Comparison of ENCODE assay signal across 19 cellular contexts in genomic region chr7:96400518-96400917, GRCh38.
DNase-seq lines count a peak whose midpoint lies in the region; ATAC-seq and TF ChIP-seq lines count a peak whose summit lies in the region.
"Had no signal": no experiment of that assay in that cellular context is flagged by ENCODE, and none has a peak within 500 bp of the region (broad histone marks: within the 10 kb centered on the region; RNA-seq: fewer than 3 reads in every experiment).

No MANE protein-coding gene starts in this region.

- TF ChIP-seq CTCF in spleen (IDR thresholded peaks at IDR 0.05 in 8 of 11, conservative IDR thresholded peaks at IDR 0.05 in 3 of 11): no peak

- H3K9me3 Mint-ChIP-seq in activated CD4-positive, alpha-beta T cell treated with anti-CD3 and anti-CD28 coated beads for 36 hours (ENCODE audit: low read depth): no peaks in the 10 kb centered on the region
- H3K9me3 Mint-ChIP-seq: CD4-positive, alpha-beta T cell had no signal

- H3K27ac ChIP-seq in epithelial cell of prostate (peak overlapping the region; percentile 56), spleen (peak overlapping the region in 7 of 8 donors; percentile 16 to 73 (median 55))
- H3K27ac ChIP-seq: HL-60 had no signal

- H3K36me3 Mint-ChIP-seq in activated CD4-positive, alpha-beta T cell treated with anti-CD3 and anti-CD28 coated beads for 36 hours (ENCODE audit: low read depth): no peaks in the 10 kb centered on the region

- no peak for DNase-seq in activated CD4-positive, alpha-beta T cell treated with anti-CD3 and anti-CD28 coated beads for 36 hours
- DNase-seq in activated CD4-positive, alpha-beta T cell treated with anti-CD3 and anti-CD28 coated beads, Interleukin-2, amount 50 U/mL, for 4 hours: no peak
- DNase-seq in RKO (ENCODE audit: low spot score) (peak; percentile 71), epithelial cell of prostate (ENCODE audit: low read depth, low spot score) (peak; percentile 76), spleen (no peak), NCI-H1694 (lab: John Stamatoyannopoulos, UW) (no peak)
- DNase-seq: 8988T; BE2C; CD4-positive, alpha-beta T cell; EL; H7; KBM-7; NCI-H1092; NCI-H146; NCI-H2081 treated with DMSO at 0.1 percent for 48 hours; NCI-H510A treated with DMSO at 0.1 percent for 48 hours had no signal

- H3K4me1 ChIP-seq in spleen: peaks cover 0 to 7% (median 0%) of the 10 kb centered on the region in 6 donors
- H3K4me1 ChIP-seq: BE2C had no signal

- no peak overlapping the region for H3K4me3 Mint-ChIP-seq in activated CD4-positive, alpha-beta T cell treated with anti-CD3 and anti-CD28 coated beads for 36 hours
- H3K4me3 Mint-ChIP-seq: CD4-positive, alpha-beta T cell had no signal

- CTCF ChIA-PET in activated CD4-positive, alpha-beta T cell treated with anti-CD3 and anti-CD28 coated beads for 36 hours (lab: Charles Lee): no interaction called here

- no peak for TF ChIP-seq POLR2A in spleen (IDR thresholded peaks at IDR 0.05)

- peaks cover 13% of the 10 kb centered on the region for H3K27me3 Mint-ChIP-seq in activated CD4-positive, alpha-beta T cell treated with anti-CD3 and anti-CD28 coated beads for 36 hours

- POLR2A ChIA-PET in activated CD4-positive, alpha-beta T cell treated with anti-CD3 and anti-CD28 coated beads for 36 hours (lab: Charles Lee): no interaction called here

- no peaks in the 10 kb centered on the region for H3K36me3 ChIP-seq in spleen
- H3K36me3 ChIP-seq: BE2C had no signal

- no peaks in the 10 kb centered on the region for H3K27me3 ChIP-seq in spleen (replicated peaks in 1 of 7)
- H3K27me3 ChIP-seq: BE2C had no signal

- no peak overlapping the region for H3K27ac Mint-ChIP-seq in activated CD4-positive, alpha-beta T cell treated with anti-CD3 and anti-CD28 coated beads for 36 hours
- H3K27ac Mint-ChIP-seq: CD4-positive, alpha-beta T cell had no signal

- intact Hi-C loops in activated CD4-positive, alpha-beta T cell treated with anti-CD3 and anti-CD28 coated beads for 36 hours (cut with DNase I, micrococcal nuclease): no loop called here
- intact Hi-C loops in spleen (cut with DNase I; ENCODE audit: low total_unique reads): no loop called here

- peaks cover 0 to 3% (median 0%) of the 10 kb centered on the region in 8 donors for H3K9me3 ChIP-seq in spleen
- H3K9me3 ChIP-seq: BE2C had no signal

- H3K4me1 Mint-ChIP-seq in activated CD4-positive, alpha-beta T cell treated with anti-CD3 and anti-CD28 coated beads for 36 hours: no peaks in the 10 kb centered on the region

- ATAC-seq in activated CD4-positive, alpha-beta T cell treated with anti-CD3 and anti-CD28 coated beads for 36 hours: peak; percentile 58
- ATAC-seq in HG02678 (IDR thresholded peaks at IDR 0.05; ENCODE audit: unreplicated experiment) (no peak), HG03045 (IDR thresholded peaks at IDR 0.05; ENCODE audit: unreplicated experiment) (no peak)

- H3K4me3 ChIP-seq in spleen: no peak overlapping the region

Comparison
In these comparisons a context has a peak if more than half of its experiments do, and no peak if none do; other contexts are left out.
1. DNase-seq: peak in RKO (single experiment) and epithelial cell of prostate (single experiment); none in activated CD4-positive, alpha-beta T cell treated with anti-CD3 and anti-CD28 coated beads for 36 hours (single experiment), activated CD4-positive, alpha-beta T cell treated with anti-CD3 and anti-CD28 coated beads, Interleukin-2, amount 50 U/mL, for 4 hours (0 of 2), spleen (single experiment) and NCI-H1694 (single experiment).